ENCODE assay signal across 1 cellular context in genomic region chr1:32127780-32128179, GRCh38.
TF ChIP-seq lines count a peak whose summit lies in the region.

No MANE protein-coding gene starts in this region.

TF ChIP-seq in H1, 55 proteins besides CTCF, POLR2A, EP300 and RAD21 (continued from another document):
- TF ChIP-seq CTBP2 (IDR thresholded peaks at IDR 0.05; ENCODE audit: borderline replicate concordance, insufficient read depth, insufficient read length, low read length): no peak
